In the genomic region with DNA sequence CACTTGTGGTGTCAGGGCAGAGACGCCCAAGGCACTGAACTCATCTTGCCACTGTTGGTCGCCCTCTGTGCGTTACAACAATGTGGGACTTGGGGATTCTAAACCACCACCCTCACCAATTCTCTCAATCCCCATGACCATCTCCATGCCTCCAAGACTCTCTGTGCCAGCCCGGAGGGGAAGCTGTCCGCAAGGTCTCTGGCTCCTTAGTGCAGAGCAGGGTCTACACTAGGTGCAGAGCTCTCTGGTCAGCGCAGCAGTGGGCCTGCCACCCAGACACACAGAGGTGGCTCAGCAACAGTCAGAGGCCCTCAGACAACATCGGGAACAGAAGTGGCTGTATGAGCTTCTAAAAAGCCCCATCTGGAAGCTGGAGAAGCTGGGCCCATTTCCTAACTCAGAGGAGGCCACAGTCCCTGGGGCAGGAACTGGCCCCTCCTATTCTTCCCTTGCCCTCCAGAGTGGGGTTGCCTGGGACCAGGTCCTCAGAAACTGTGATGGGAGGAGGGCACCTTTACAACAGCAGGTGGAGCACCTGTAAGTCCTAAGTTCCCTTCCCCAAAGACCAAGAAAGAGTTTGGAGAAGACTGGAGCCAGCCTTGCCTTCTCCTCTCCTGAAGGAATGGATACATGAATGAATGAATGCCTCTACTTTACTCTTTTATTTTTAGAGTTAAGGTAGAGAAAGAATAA, we compare ENCODE assay signal across 24 cellular contexts. TPM values are rescaled to one million over a fixed set of nuclear protein-coding genes. Genes with fewer than 3 reads are reported as not detected.
DNase-seq lines count a peak whose midpoint lies in the region; ATAC-seq, FAIRE-seq and TF ChIP-seq lines count a peak whose summit lies in the region.
"Had no signal": no experiment of that assay in that cellular context is flagged by ENCODE, and none has a peak within 500 bp of the region (broad histone marks: within the 10 kb centered on the region; RNA-seq: fewer than 3 reads in every experiment).

No MANE protein-coding gene starts in this region.

- H3K4me3 ChIP-seq in HepG2 (replicated peaks in 1 of 3; ENCODE audit: insufficient read depth in 1 of 3, low read depth in 2 of 3, low read length in 3 of 3) = no peak overlapping the region
- H3K4me3 ChIP-seq: BLaER1, MG63, PC-9 had no signal

- TF ChIP-seq CTCF in WTC11 (IDR thresholded peaks at IDR 0.05) (no peak), HepG2 (CRISPR knock-in tag; IDR thresholded peaks at IDR 0.05) (peak; percentile 44), type B pancreatic cell (conservative IDR thresholded peaks at IDR 0.05) (no peak)

- no peaks in the 10 kb centered on the region for H3K9me3 ChIP-seq in HepG2 (ENCODE audit: low read length)
- H3K9me3 ChIP-seq: BLaER1, MG63 had no signal

- CTCF ChIA-PET in WTC11 (lab: Charles Lee) = interaction anchor here (1.0 to 4.3 kb wide), 11 partner anchors 8 to 307 kb away, joined by 3 to 50 read pairs (median 5); partner anchors contain the start of gene SERTAD2
- CTCF ChIA-PET in HepG2 (lab: Yijun Ruan, JAX; ENCODE audit: low intra/inter-chr PET ratio, low total read pairs) = no interaction called here

- no peaks in the 10 kb centered on the region for H3K36me3 Mint-ChIP-seq in activated naive CD8-positive, alpha-beta T cell treated with anti-CD3 and anti-CD28 coated beads, Interleukin-2, amount 10 ng/mL, durations not matched to agents 7 days and 5 days
- H3K36me3 Mint-ChIP-seq in activated naive CD8-positive, alpha-beta T cell treated with anti-CD3 and anti-CD28 coated beads for 36 hours = no peaks in the 10 kb centered on the region
- H3K36me3 Mint-ChIP-seq in WTC11 (no peaks in the 10 kb centered on the region), type B pancreatic cell (no peaks in the 10 kb centered on the region)
- H3K36me3 Mint-ChIP-seq: CD8-positive, alpha-beta memory T cell had no signal

- TF ChIP-seq POLR2A in HepG2 (IDR thresholded peaks at IDR 0.05; ENCODE audit: insufficient read depth in 1 of 2, low read depth in 2 of 2, low read length in 2 of 2) = no peak

- H3K27me3 Mint-ChIP-seq in activated naive CD8-positive, alpha-beta T cell treated with anti-CD3 and anti-CD28 coated beads, Interleukin-2, amount 10 ng/mL, durations not matched to agents 7 days and 5 days = peaks cover 28% of the 10 kb centered on the region
- H3K27me3 Mint-ChIP-seq in activated naive CD8-positive, alpha-beta T cell treated with anti-CD3 and anti-CD28 coated beads for 36 hours = no peaks in the 10 kb centered on the region
- H3K27me3 Mint-ChIP-seq in WTC11 (ENCODE audit: low read depth) (peaks cover 11% of the 10 kb centered on the region), type B pancreatic cell (peaks cover 5% of the 10 kb centered on the region)

- 73% methylated on average over 7 of the region's 7 CpGs for WGBS in HepG2 (ENCODE audit: low lambda C conversion rate)

- no peak for FAIRE-seq in HepG2 (lab: Jason Lieb, UNC)
- FAIRE-seq: D721Med, G401.6, GM12892 had no signal

- in situ Hi-C loops in HepG2 (cut with HindIII; ENCODE audit: extremely low pct_ligation_motif_present, low pct_unique_long_range_greater_than_20kb) = loop anchor here (25.0 kb wide), 1 partner anchor 946 kb away; no protein-coding TSS in a partner anchor

- no peaks in the 10 kb centered on the region for H4K20me1 ChIP-seq in HepG2 (ENCODE audit: insufficient read depth, low read length)
- H4K20me1 ChIP-seq: BLaER1 had no signal

- H2AFZ ChIP-seq in HepG2 (ENCODE audit: low read length) = no peak overlapping the region
- H2AFZ ChIP-seq: PC-9 had no signal

- H3K27ac Mint-ChIP-seq in activated naive CD8-positive, alpha-beta T cell treated with anti-CD3 and anti-CD28 coated beads, Interleukin-2, amount 10 ng/mL, durations not matched to agents 7 days and 5 days = no peak overlapping the region
- no peak overlapping the region for H3K27ac Mint-ChIP-seq in activated naive CD8-positive, alpha-beta T cell treated with anti-CD3 and anti-CD28 coated beads for 36 hours
- H3K27ac Mint-ChIP-seq in WTC11 (peak overlapping the region; percentile 4; the same call in 1 of the 2 replicates), type B pancreatic cell (peak overlapping the region; percentile 32)
- H3K27ac Mint-ChIP-seq: HFFc6 had no signal

- H3K4me1 Mint-ChIP-seq in activated naive CD8-positive, alpha-beta T cell treated with anti-CD3 and anti-CD28 coated beads, Interleukin-2, amount 10 ng/mL, durations not matched to agents 7 days and 5 days = no peaks in the 10 kb centered on the region
- no peaks in the 10 kb centered on the region for H3K4me1 Mint-ChIP-seq in activated naive CD8-positive, alpha-beta T cell treated with anti-CD3 and anti-CD28 coated beads for 36 hours
- H3K4me1 Mint-ChIP-seq in WTC11 (peaks cover 33% of the 10 kb centered on the region), type B pancreatic cell (ENCODE audit: unreplicated experiment) (peaks cover 14% of the 10 kb centered on the region)
- H3K4me1 Mint-ChIP-seq: CD8-positive, alpha-beta memory T cell had no signal

- H3K4me2 ChIP-seq in HepG2 (ENCODE audit: low read depth, low read length) = no peak overlapping the region
- H3K4me2 ChIP-seq: BLaER1, PC-9 had no signal

- no peak overlapping the region for H3K27ac ChIP-seq in HepG2 (ENCODE audit: extremely low read length, insufficient read depth, low read length)
- H3K27ac ChIP-seq: BLaER1, PC-9 had no signal

- no peak overlapping the region for H3K9ac ChIP-seq in HepG2 (ENCODE audit: insufficient read depth, low read depth, low read length)
- H3K9ac ChIP-seq: BLaER1 had no signal

- TF ChIP-seq EP300 in HepG2 (IDR thresholded peaks at IDR 0.05; ENCODE audit: low read depth in 2 of 2, low read length in 2 of 2) (no peak), HepG2 (CRISPR knock-in tag; IDR thresholded peaks at IDR 0.05; ENCODE audit: borderline replicate concordance) (no peak)

- ATAC-seq in activated naive CD8-positive, alpha-beta T cell treated with anti-CD3 and anti-CD28 coated beads, Interleukin-2, amount 10 ng/mL, durations not matched to agents 7 days and 5 days (ENCODE audit: low read depth) = no peak
- ATAC-seq in WTC11 = peak; percentile 51; the same call in 1 of the 2 replicates
- peak; percentile 49 for ATAC-seq in HepG2

- H3K9me3 Mint-ChIP-seq in activated naive CD8-positive, alpha-beta T cell treated with anti-CD3 and anti-CD28 coated beads, Interleukin-2, amount 10 ng/mL, durations not matched to agents 7 days and 5 days = no peaks in the 10 kb centered on the region
- H3K9me3 Mint-ChIP-seq in activated naive CD8-positive, alpha-beta T cell treated with anti-CD3 and anti-CD28 coated beads for 36 hours = no peaks in the 10 kb centered on the region
- H3K9me3 Mint-ChIP-seq in WTC11 = no peaks in the 10 kb centered on the region
- H3K9me3 Mint-ChIP-seq in type B pancreatic cell = no peaks in the 10 kb centered on the region
- H3K9me3 Mint-ChIP-seq: CD8-positive, alpha-beta memory T cell; HFFc6 had no signal

- H3K4me3 Mint-ChIP-seq in activated naive CD8-positive, alpha-beta T cell treated with anti-CD3 and anti-CD28 coated beads, Interleukin-2, amount 10 ng/mL, durations not matched to agents 7 days and 5 days = no peak overlapping the region
- H3K4me3 Mint-ChIP-seq in activated naive CD8-positive, alpha-beta T cell treated with anti-CD3 and anti-CD28 coated beads for 36 hours = no peak overlapping the region
- no peak overlapping the region for H3K4me3 Mint-ChIP-seq in WTC11
- H3K4me3 Mint-ChIP-seq in type B pancreatic cell = no peak overlapping the region
- H3K4me3 Mint-ChIP-seq: CD8-positive, alpha-beta memory T cell; HFFc6 had no signal

- peak; percentile 19 for DNase-seq in activated naive CD8-positive, alpha-beta T cell treated with anti-CD3 and anti-CD28 coated beads, Interleukin-2, amount 10 ng/mL, durations not matched to agents 7 days and 5 days
- no peak for DNase-seq in activated naive CD8-positive, alpha-beta T cell treated with anti-CD3 and anti-CD28 coated beads for 36 hours
- no peak for DNase-seq in WTC11 (ENCODE audit: low spot score)
- no peak for DNase-seq in HepG2 (ENCODE audit: low spot score)
- no peak for DNase-seq in type B pancreatic cell (ENCODE audit: extremely low spot score, unreplicated experiment)
- no peak for DNase-seq in stimulated activated CD4-positive, alpha-beta T cell treated with anti-CD3 and anti-CD28 coated beads, Interleukin-15, amount 100 ng/mL, for 24 hours
- DNase-seq in RKO (ENCODE audit: low spot score) = no peak
- no peak for DNase-seq in AML-193 (lab: John Stamatoyannopoulos, UW)
- DNase-seq: CD8-positive, alpha-beta memory T cell; DND-41; GOT3; HFFc6; Karpas-422; MG63; NCI-H1092; NCI-H1694; NCI-H2107; NCI-H345; NCI-H526; PC-9 had no signal

- TF ChIP-seq RAD21 in HepG2 (CRISPR knock-in tag; IDR thresholded peaks at IDR 0.05) = no peak

- POLR2A ChIA-PET in activated naive CD8-positive, alpha-beta T cell treated with anti-CD3 and anti-CD28 coated beads, Interleukin-2, amount 10 ng/mL, durations not matched to agents 7 days and 5 days (lab: Charles Lee) = interaction anchor here (0.5 kb wide), 1 partner anchor 222 kb away, joined by 3 read pairs; no protein-coding TSS in a partner anchor
- POLR2A ChIA-PET in WTC11 (lab: Charles Lee) (interaction anchor here (1.5 to 2.7 kb wide), 2 partner anchors 9 to 29 kb away, joined by 3 to 8 read pairs; no protein-coding TSS in a partner anchor), HepG2 (lab: Yijun Ruan, JAX) (interaction anchor here (1.3 kb wide), 1 partner anchor 38 kb away, joined by 3 read pairs; the partner anchor contains the start of gene SERTAD2)

- no peaks in the 10 kb centered on the region; a peak in 2 of 5 replicates for H3K27me3 ChIP-seq in HepG2 (ENCODE audit: control insufficient read depth in 1 of 2, insufficient read depth in 2 of 2, low read length in 2 of 2)
- H3K27me3 ChIP-seq: MG63 had no signal

- H3K4me1 ChIP-seq in HepG2 (ENCODE audit: insufficient read depth, low read length) = peaks cover 9% of the 10 kb centered on the region

- no peaks in the 10 kb centered on the region for H3K36me3 ChIP-seq in HepG2 (replicated peaks in 1 of 2; ENCODE audit: control insufficient read depth in 1 of 2, insufficient read depth in 2 of 2, low read length in 2 of 2)
- H3K36me3 ChIP-seq: BLaER1, MG63 had no signal

- intact Hi-C loops in HepG2 (cut with micrococcal nuclease; ENCODE audit: unreplicated experiment) = no loop called here

- BruUV-seq in HepG2 (replicated peaks; lab: Mats Ljungman, UMichigan) = no TSS peak

- H3K79me2 ChIP-seq in HepG2 (ENCODE audit: insufficient read depth, low read length) = no peaks in the 10 kb centered on the region

RNA-seq across cellular contexts. Expression of gene SERTAD2, which starts 37.7 kb away (rescaled TPM):
- 10 to 100 TPM; 27.0 to 27.7 TPM for total RNA-seq in activated naive CD8-positive, alpha-beta T cell treated with anti-CD3 and anti-CD28 coated beads, Interleukin-2, amount 10 ng/mL, durations not matched to agents 7 days and 5 days
- 10 to 100 TPM; 22.7 to 23.3 TPM for total RNA-seq in activated naive CD8-positive, alpha-beta T cell treated with anti-CD3 and anti-CD28 coated beads for 36 hours
- total RNA-seq in WTC11 (2021) = 7.9 to 8.0 TPM (median 7.9 TPM) in 3 replicates
- 6.7 and 11.8 TPM in 2 replicates for total RNA-seq in HepG2 (2016; rRNA removed; fragmentation: Illumina TruSeq; extraction: Trizol)
- 1.4 and 1.5 TPM in 2 replicates for total RNA-seq in HepG2 (2016; cell fraction: cytosol; rRNA removed; fragmentation: Illumina TruSeq; extraction: Trizol; ENCODE audit: low read depth)
- total RNA-seq in HepG2 (2016; cell fraction: insoluble cytoplasmic fraction; rRNA removed; fragmentation: Illumina TruSeq; extraction: Trizol) = 6.7 and 10.6 TPM in 2 replicates
- total RNA-seq in HepG2 (2016; cell fraction: membrane; rRNA removed; fragmentation: Illumina TruSeq; extraction: Trizol) = 7.8 and 8.3 TPM in 2 replicates
- 14.3 and 14.5 TPM in 2 replicates for total RNA-seq in HepG2 (2016; cell fraction: nucleus; rRNA removed; fragmentation: Illumina TruSeq; extraction: Trizol)
- polyA plus RNA-seq in HepG2 (2011; rRNA removed) = 22.6 and 23.5 TPM in 2 replicates
- 18.0 and 25.0 TPM in 2 replicates for polyA plus RNA-seq in HepG2 (2011; cell fraction: cytosol; rRNA removed)
- polyA plus RNA-seq in HepG2 (2011; cell fraction: nucleus; rRNA removed) = 19.6 and 25.0 TPM in 2 replicates
- polyA plus RNA-seq in HepG2 (2012) = 42.6 and 46.2 TPM in 2 replicates
- polyA plus RNA-seq in HepG2 (2016; cell fraction: cytosol; fragmentation: Illumina TruSeq; extraction: Trizol; ENCODE audit: low read depth) = 1.8 and 2.6 TPM in 2 replicates
- polyA plus RNA-seq in HepG2 (2016; cell fraction: insoluble cytoplasmic fraction; fragmentation: Illumina TruSeq; extraction: Trizol; ENCODE audit: low read depth) = 15.8 and 17.6 TPM in 2 replicates
- polyA plus RNA-seq in HepG2 (2016; cell fraction: membrane; fragmentation: Illumina TruSeq; extraction: Trizol; ENCODE audit: low read depth) = 6.6 and 6.8 TPM in 2 replicates
- polyA plus RNA-seq in HepG2 (2016; cell fraction: nucleus; fragmentation: Illumina TruSeq; extraction: Trizol; ENCODE audit: insufficient read depth, low read depth) = 25.6 and 26.8 TPM in 2 replicates
- polyA minus RNA-seq in HepG2 (2011; rRNA and poly(A)+ RNA removed; ENCODE audit: low replicate concordance) = 7.6 and 39.9 TPM in 2 replicates
- polyA minus RNA-seq in HepG2 (2011; cell fraction: cytosol; rRNA and poly(A)+ RNA removed) = 37.8 and 40.2 TPM in 2 replicates
- polyA minus RNA-seq in HepG2 (2011; cell fraction: nucleus; rRNA and poly(A)+ RNA removed) = 37.5 and 39.7 TPM in 2 replicates
- 19.2 and 26.2 TPM in 2 replicates for total RNA-seq in type B pancreatic cell (ENCODE audit: low replicate concordance)

Comparison
In these comparisons a context has a peak if more than half of its experiments do, and no peak if none do; other contexts are left out.
1. H3K27ac Mint-ChIP-seq: peak in WTC11 (single experiment) and type B pancreatic cell (single experiment); none in activated naive CD8-positive, alpha-beta T cell treated with anti-CD3 and anti-CD28 coated beads, Interleukin-2, amount 10 ng/mL, durations not matched to agents 7 days and 5 days (single experiment) and activated naive CD8-positive, alpha-beta T cell treated with anti-CD3 and anti-CD28 coated beads for 36 hours (single experiment).